Comparison of ENCODE assay signal across 16 cellular contexts in genomic region chr10:5816170-5816569, GRCh38. TPM values are rescaled to one million over a fixed set of nuclear protein-coding genes. Genes with fewer than 3 reads are reported as not detected.
DNase-seq lines count a peak whose midpoint lies in the region; ATAC-seq and TF ChIP-seq lines count a peak whose summit lies in the region.
"Had no signal": no experiment of that assay in that cellular context is flagged by ENCODE, and none has a peak within 500 bp of the region (broad histone marks: within the 10 kb centered on the region; RNA-seq: fewer than 3 reads in every experiment).

No MANE protein-coding gene starts in this region.

- H4K20me1 ChIP-seq in SU-DHL-6 (ENCODE audit: low read depth, low read length): peaks cover 8% of the 10 kb centered on the region; the same call in 1 of the 2 replicates

- H3K36me3 Mint-ChIP-seq in activated CD8-positive, alpha-beta memory T cell treated with anti-CD3 and anti-CD28 coated beads, Interleukin-2, amount 10 ng/mL, durations not matched to agents 7 days and 5 days: peaks cover 8% of the 10 kb centered on the region
- H3K36me3 Mint-ChIP-seq in stimulated activated naive B cell treated with anti-CD40 and anti-IgM and Interleukin-4, amounts not matched to agents 10 μg/mL and 1 μg/mL and 100 μg/mL, for 72 hours: peaks cover 22 to 37% of the 10 kb centered on the region in 2 donors

- H3K4me3 ChIP-seq in Jurkat, Clone E6-1 (ENCODE audit: low read length): no peak overlapping the region
- H3K4me3 ChIP-seq in SU-DHL-6 (ENCODE audit: insufficient read depth, low read length, poor library complexity, severe bottlenecking): no peak overlapping the region
- H3K4me3 ChIP-seq in esophagus squamous epithelium: no peak overlapping the region
- H3K4me3 ChIP-seq: ascending aorta, pancreas, upper lobe of left lung had no signal

- TF ChIP-seq CTCF in SU-DHL-6 (IDR thresholded peaks at IDR 0.05; ENCODE audit: insufficient read depth, low read length, poor library complexity, severe bottlenecking) (no peak), esophagus squamous epithelium (IDR thresholded peaks at IDR 0.05) (no peak)

- TF ChIP-seq POLR2A in esophagus squamous epithelium (IDR thresholded peaks at IDR 0.05): no peak

- ATAC-seq in activated CD8-positive, alpha-beta memory T cell treated with anti-CD3 and anti-CD28 coated beads, Interleukin-2, amount 10 ng/mL, durations not matched to agents 7 days and 5 days: no peak
- ATAC-seq in stimulated activated naive B cell treated with anti-CD40 and anti-IgM and Interleukin-4, amounts not matched to agents 10 μg/mL and 1 μg/mL and 100 μg/mL, for 72 hours (replicated peaks): peak; percentile 44 to 50
- ATAC-seq in HG03442 (IDR thresholded peaks at IDR 0.05; ENCODE audit: unreplicated experiment): no peak
- ATAC-seq: left lobe of liver, pancreas, Right ventricle myocardium inferior had no signal

- CTCF ChIA-PET in activated CD8-positive, alpha-beta memory T cell treated with anti-CD3 and anti-CD28 coated beads, Interleukin-2, amount 10 ng/mL, durations not matched to agents 7 days and 5 days (lab: Charles Lee): no interaction called here

- H3K4me3 Mint-ChIP-seq in activated CD8-positive, alpha-beta memory T cell treated with anti-CD3 and anti-CD28 coated beads, Interleukin-2, amount 10 ng/mL, durations not matched to agents 7 days and 5 days: no peak overlapping the region
- H3K4me3 Mint-ChIP-seq in stimulated activated naive B cell treated with anti-CD40 and anti-IgM and Interleukin-4, amounts not matched to agents 10 μg/mL and 1 μg/mL and 100 μg/mL, for 72 hours: peak overlapping the region in 1 of 2 donors; percentile 56

- H3K27ac Mint-ChIP-seq in activated CD8-positive, alpha-beta memory T cell treated with anti-CD3 and anti-CD28 coated beads, Interleukin-2, amount 10 ng/mL, durations not matched to agents 7 days and 5 days: no peak overlapping the region
- H3K27ac Mint-ChIP-seq in stimulated activated naive B cell treated with anti-CD40 and anti-IgM and Interleukin-4, amounts not matched to agents 10 μg/mL and 1 μg/mL and 100 μg/mL, for 72 hours: peak overlapping the region; percentile 96

- peak overlapping the region; percentile 11 for H2AFZ ChIP-seq in SU-DHL-6 (ENCODE audit: low read depth, low read length, severe bottlenecking)

- H3K4me1 ChIP-seq in esophagus squamous epithelium: peaks cover 4 to 26% (median 8%) of the 10 kb centered on the region in 3 donors

- peak overlapping the region; percentile 21; the same call in 1 of the 2 replicates for H3K9ac ChIP-seq in SU-DHL-6 (ENCODE audit: low read length)

- no peaks in the 10 kb centered on the region for H3K9me2 ChIP-seq in SU-DHL-6 (replicated peaks; ENCODE audit: insufficient read depth, low read length)

- peaks cover 36% of the 10 kb centered on the region for H3K79me2 ChIP-seq in SU-DHL-6 (ENCODE audit: insufficient read depth, low read length)

- no peaks in the 10 kb centered on the region for H3K27me3 Mint-ChIP-seq in activated CD8-positive, alpha-beta memory T cell treated with anti-CD3 and anti-CD28 coated beads, Interleukin-2, amount 10 ng/mL, durations not matched to agents 7 days and 5 days
- no peaks in the 10 kb centered on the region for H3K27me3 Mint-ChIP-seq in stimulated activated naive B cell treated with anti-CD40 and anti-IgM and Interleukin-4, amounts not matched to agents 10 μg/mL and 1 μg/mL and 100 μg/mL, for 72 hours
- H3K27me3 Mint-ChIP-seq: activated CD4-positive, alpha-beta T cell treated with anti-CD3 and anti-CD28 coated beads, Interleukin-2, amount 10 ng/mL, durations not matched to agents 24 days and 14 days had no signal

- H3K27me3 ChIP-seq in SU-DHL-6 (ENCODE audit: low read length): no peaks in the 10 kb centered on the region
- H3K27me3 ChIP-seq in esophagus squamous epithelium: no peaks in the 10 kb centered on the region
- H3K27me3 ChIP-seq: ascending aorta, pancreas, upper lobe of left lung had no signal

- H3K4me1 Mint-ChIP-seq in activated CD8-positive, alpha-beta memory T cell treated with anti-CD3 and anti-CD28 coated beads, Interleukin-2, amount 10 ng/mL, durations not matched to agents 7 days and 5 days: peaks cover 39% of the 10 kb centered on the region
- H3K4me1 Mint-ChIP-seq in stimulated activated naive B cell treated with anti-CD40 and anti-IgM and Interleukin-4, amounts not matched to agents 10 μg/mL and 1 μg/mL and 100 μg/mL, for 72 hours: peaks cover 33 to 66% of the 10 kb centered on the region in 2 donors

- H3K27ac ChIP-seq in SU-DHL-6 (ENCODE audit: low read depth, low read length) (peak overlapping the region; percentile 49), esophagus squamous epithelium (no peak overlapping the region)
- H3K27ac ChIP-seq: ascending aorta, pancreas, upper lobe of left lung had no signal

- H3F3A ChIP-seq in SU-DHL-6 (ENCODE audit: insufficient read depth): peaks cover 23% of the 10 kb centered on the region

- peak overlapping the region; percentile 46 for H3K4me2 ChIP-seq in SU-DHL-6 (ENCODE audit: low read depth, low read length, poor library complexity, severe bottlenecking)

- H3K9me3 ChIP-seq in SU-DHL-6 (ENCODE audit: insufficient read depth, low read length) (no peaks in the 10 kb centered on the region), esophagus squamous epithelium (no peaks in the 10 kb centered on the region)
- H3K9me3 ChIP-seq: ascending aorta, pancreas, upper lobe of left lung had no signal

- peaks cover 2% of the 10 kb centered on the region for H3K9me3 Mint-ChIP-seq in activated CD8-positive, alpha-beta memory T cell treated with anti-CD3 and anti-CD28 coated beads, Interleukin-2, amount 10 ng/mL, durations not matched to agents 7 days and 5 days (ENCODE audit: low read depth)
- H3K9me3 Mint-ChIP-seq in stimulated activated naive B cell treated with anti-CD40 and anti-IgM and Interleukin-4, amounts not matched to agents 10 μg/mL and 1 μg/mL and 100 μg/mL, for 72 hours: peaks cover 3 to 5% of the 10 kb centered on the region in 2 donors

- DNase-seq in activated CD8-positive, alpha-beta memory T cell treated with anti-CD3 and anti-CD28 coated beads, Interleukin-2, amount 10 ng/mL, durations not matched to agents 7 days and 5 days: peak; percentile 26
- no peak for DNase-seq in activated CD8-positive, alpha-beta memory T cell treated with anti-CD3 and anti-CD28 coated beads, Interleukin-2, amount 50 U/mL, for 4 hours
- DNase-seq in Jurkat, Clone E6-1 (ENCODE audit: low read depth, low spot score): peak; percentile 24
- DNase-seq in stimulated activated naive B cell treated with anti-CD40 and anti-IgM and Interleukin-4, amounts not matched to agents 10 μg/mL and 1 μg/mL and 100 μg/mL, for 72 hours: peak; percentile 48
- no peak for DNase-seq in esophagus squamous epithelium (lab: John Stamatoyannopoulos, UW)
- DNase-seq in 8988T: no peak
- DNase-seq: ACHN; activated CD4-positive, alpha-beta T cell treated with anti-CD3 and anti-CD28 coated beads, Interleukin-2, amount 10 ng/mL, durations not matched to agents 24 days and 14 days; NCI-H1048; pancreas; upper lobe of left lung had no signal

- intact Hi-C loops in esophagus squamous epithelium (cut with DNase I): no loop called here

- H3K36me3 ChIP-seq in SU-DHL-6 (ENCODE audit: low read length): peaks cover under 1% of the 10 kb centered on the region; the same call in 1 of the 2 replicates
- H3K36me3 ChIP-seq in esophagus squamous epithelium: no peaks in the 10 kb centered on the region
- H3K36me3 ChIP-seq: ascending aorta, pancreas, upper lobe of left lung had no signal

RNA-seq across cellular contexts. Expression of gene GDI2, which starts 2.9 kb away (rescaled TPM):
- total RNA-seq in activated CD8-positive, alpha-beta memory T cell treated with anti-CD3 and anti-CD28 coated beads, Interleukin-2, amount 10 ng/mL, durations not matched to agents 7 days and 5 days: 100 to 1,000 TPM; 196 to 263 TPM
- polyA plus RNA-seq in Jurkat, Clone E6-1 (2012; ENCODE audit: insufficient read depth, insufficient read length): 261 TPM
- 100 to 1,000 TPM; 153 to 299 (median 257) TPM for total RNA-seq in esophagus squamous epithelium

Comparison
In these comparisons a context has a peak if more than half of its experiments do, and no peak if none do; other contexts are left out.
1. DNase-seq: peak in activated CD8-positive, alpha-beta memory T cell treated with anti-CD3 and anti-CD28 coated beads, Interleukin-2, amount 10 ng/mL, durations not matched to agents 7 days and 5 days (single experiment), Jurkat, Clone E6-1 (single experiment) and stimulated activated naive B cell treated with anti-CD40 and anti-IgM and Interleukin-4, amounts not matched to agents 10 μg/mL and 1 μg/mL and 100 μg/mL, for 72 hours (single experiment); none in activated CD8-positive, alpha-beta memory T cell treated with anti-CD3 and anti-CD28 coated beads, Interleukin-2, amount 50 U/mL, for 4 hours (single experiment), esophagus squamous epithelium (single experiment) and 8988T (single experiment).
2. ATAC-seq: peak in stimulated activated naive B cell treated with anti-CD40 and anti-IgM and Interleukin-4, amounts not matched to agents 10 μg/mL and 1 μg/mL and 100 μg/mL, for 72 hours (2 of 2); none in activated CD8-positive, alpha-beta memory T cell treated with anti-CD3 and anti-CD28 coated beads, Interleukin-2, amount 10 ng/mL, durations not matched to agents 7 days and 5 days (single experiment) and HG03442 (single experiment).